ENCODE assay signal across 1 cellular context in the genomic region with DNA sequence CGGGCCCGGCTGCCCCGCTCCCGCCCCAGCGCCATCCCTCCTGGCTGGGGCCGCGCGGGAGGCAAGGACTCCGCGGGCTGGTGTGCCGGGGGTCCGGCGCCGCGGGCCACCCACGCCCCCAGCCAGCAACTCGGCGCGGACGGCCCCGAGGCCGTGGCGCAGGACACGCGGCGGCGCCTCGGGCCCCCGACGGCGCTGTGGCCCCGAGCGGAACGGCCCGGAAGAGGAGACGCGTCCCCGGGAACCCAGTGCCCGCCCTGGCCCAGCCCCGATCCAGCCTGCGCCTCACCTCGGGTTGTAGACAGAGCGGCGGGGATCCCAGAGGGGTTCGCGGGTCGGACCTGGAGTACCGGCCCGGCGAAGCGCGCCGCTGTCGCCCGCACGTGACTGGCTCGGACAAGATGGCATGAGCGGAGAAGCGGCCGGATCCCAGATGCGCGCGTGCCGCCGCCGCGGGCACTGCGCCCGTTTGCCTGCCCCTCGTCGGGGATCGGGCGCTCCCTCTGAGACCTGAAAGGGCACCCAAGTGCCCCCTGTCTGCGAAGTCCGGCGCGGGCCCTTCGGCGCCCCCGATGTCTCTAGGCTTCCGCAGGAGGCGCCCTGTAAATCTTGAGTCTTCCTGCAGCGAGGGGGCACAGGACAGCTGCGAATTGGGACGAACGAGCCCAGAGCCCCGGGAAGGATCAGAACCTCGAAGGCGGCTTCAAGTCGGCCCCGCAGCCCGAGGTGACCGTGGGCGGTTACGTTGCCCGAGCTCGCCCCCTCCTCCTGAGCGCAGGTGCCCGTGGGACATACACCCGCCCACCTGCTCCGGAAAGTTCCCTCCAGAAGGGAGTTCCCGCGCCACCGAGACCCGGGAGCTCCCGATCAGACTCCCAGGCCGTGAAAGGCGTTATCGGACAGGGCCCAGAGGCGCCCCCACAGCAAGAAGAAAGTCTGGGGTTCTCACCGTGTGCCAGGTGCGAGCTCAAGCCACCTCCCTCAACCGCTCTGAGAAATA.
TF ChIP-seq lines count a peak whose summit lies in the region.

No MANE protein-coding gene starts in this region.

TF ChIP-seq in A549, 52 proteins besides CTCF, POLR2A, EP300 and RAD21 (continued from another document):
- TF ChIP-seq, protein P1, sequence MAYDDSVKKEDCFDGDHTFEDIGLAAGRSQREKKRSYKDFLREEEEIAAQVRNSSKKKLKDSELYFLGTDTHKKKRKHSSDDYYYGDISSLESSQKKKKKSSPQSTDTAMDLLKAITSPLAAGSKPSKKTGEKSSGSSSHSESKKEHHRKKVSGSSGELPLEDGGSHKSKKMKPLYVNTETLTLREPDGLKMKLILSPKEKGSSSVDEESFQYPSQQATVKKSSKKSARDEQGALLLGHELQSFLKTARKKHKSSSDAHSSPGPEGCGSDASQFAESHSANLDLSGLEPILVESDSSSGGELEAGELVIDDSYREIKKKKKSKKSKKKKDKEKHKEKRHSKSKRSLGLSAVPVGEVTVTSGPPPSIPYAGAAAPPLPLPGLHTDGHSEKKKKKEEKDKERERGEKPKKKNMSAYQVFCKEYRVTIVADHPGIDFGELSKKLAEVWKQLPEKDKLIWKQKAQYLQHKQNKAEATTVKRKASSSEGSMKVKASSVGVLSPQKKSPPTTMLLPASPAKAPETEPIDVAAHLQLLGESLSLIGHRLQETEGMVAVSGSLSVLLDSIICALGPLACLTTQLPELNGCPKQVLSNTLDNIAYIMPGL (CRISPR knock-in tag; IDR thresholded peaks at IDR 0.05; ENCODE audit: borderline replicate concordance), result 0 out of 2 replicates have a peak, but pooled peaks have one; percentile 43
- TF ChIP-seq, protein P2, sequence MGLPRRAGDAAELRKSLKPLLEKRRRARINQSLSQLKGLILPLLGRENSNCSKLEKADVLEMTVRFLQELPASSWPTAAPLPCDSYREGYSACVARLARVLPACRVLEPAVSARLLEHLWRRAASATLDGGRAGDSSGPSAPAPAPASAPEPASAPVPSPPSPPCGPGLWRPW (IDR thresholded peaks at IDR 0.05), result no peak
- TF ChIP-seq KDM1A (IDR thresholded peaks at IDR 0.05; ENCODE audit: low read depth) (no peak), POLR2AphosphoS2 (conservative IDR thresholded peaks at IDR 0.05; ENCODE audit: low read length) (no peak)
TF ChIP-seq in A549: peak in this region for 6.
